9 cellular contexts compared by ENCODE assay signal in the genomic region with DNA sequence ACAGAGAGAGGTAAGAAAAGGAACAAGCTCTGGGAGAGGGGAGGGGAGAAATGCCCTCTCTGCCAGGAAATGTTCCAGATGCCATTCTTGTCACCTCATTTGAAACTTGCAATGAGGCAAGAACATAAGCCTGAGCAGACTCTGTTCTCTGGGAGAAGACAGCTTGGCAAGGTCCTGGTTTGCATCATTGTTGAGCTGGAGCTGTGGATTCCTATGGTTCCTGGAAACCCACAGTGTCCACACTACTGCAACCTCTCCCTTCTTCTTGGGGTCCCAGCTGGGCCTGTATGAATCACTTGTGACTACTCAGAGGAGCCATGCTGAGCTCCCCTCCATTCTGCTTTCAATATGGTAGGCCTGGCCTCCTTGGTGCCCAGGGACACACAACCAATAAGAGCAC.
A peak's percentile ranks its signal among the peaks of the same experiment; 100 is the strongest.
DNase-seq lines count a peak whose midpoint lies in the region; ATAC-seq, FAIRE-seq and TF ChIP-seq lines count a peak whose summit lies in the region.
"Had no signal": no experiment of that assay in that cellular context is flagged by ENCODE, and none has a peak within 500 bp of the region (broad histone marks: within the 10 kb centered on the region; RNA-seq: fewer than 3 reads in every experiment).

No MANE protein-coding gene starts in this region.

- H3K36me3 ChIP-seq in thymus (ENCODE audit: control insufficient read depth, insufficient read depth): no peaks in the 10 kb centered on the region
- H3K36me3 ChIP-seq in spleen: no peaks in the 10 kb centered on the region

- TF ChIP-seq CTCF in spleen (IDR thresholded peaks at IDR 0.05 in 8 of 11, conservative IDR thresholded peaks at IDR 0.05 in 3 of 11): no peak

- H3K27me3 ChIP-seq in thymus (ENCODE audit: control insufficient read depth, insufficient read depth) (no peaks in the 10 kb centered on the region), spleen (replicated peaks in 1 of 7) (no peaks in the 10 kb centered on the region)

- H3K27ac ChIP-seq in thymus (ENCODE audit: low read depth) (peak overlapping the region; percentile 36), spleen (no peak overlapping the region)

- H3K4me1 ChIP-seq in thymus (ENCODE audit: control insufficient read depth, insufficient read depth, low read length) (no peaks in the 10 kb centered on the region), spleen (no peaks in the 10 kb centered on the region)

- ATAC-seq in HG03460 (IDR thresholded peaks at IDR 0.05; ENCODE audit: unreplicated experiment): no peak

- no peak for FAIRE-seq in HTR-8/SVneo (lab: Jason Lieb, UNC)

- H3K9me3 ChIP-seq in thymus (ENCODE audit: control insufficient read depth) (no peaks in the 10 kb centered on the region), spleen (no peaks in the 10 kb centered on the region)

- H3K4me3 ChIP-seq in thymus (ENCODE audit: low read length) (no peak overlapping the region), spleen (no peak overlapping the region)

- peak; percentile 21 for DNase-seq in HTR-8/SVneo (ENCODE audit: insufficient read length, low spot score)
- DNase-seq in dermis blood vessel endothelial cell: peak; percentile 67
- DNase-seq in kidney glomerular epithelial cell (lab: John Stamatoyannopoulos, UW): peak; percentile 28
- no peak for DNase-seq in spleen
- DNase-seq in effector CD4-positive, alpha-beta T cell: no peak
- no peak for DNase-seq in NCI-H1417 treated with DMSO at 0.1 percent for 48 hours (lab: John Stamatoyannopoulos, UW)
- DNase-seq: cortex of kidney had no signal

- no peak for TF ChIP-seq POLR2A in spleen (IDR thresholded peaks at IDR 0.05)

- intact Hi-C loops in spleen (cut with DNase I; ENCODE audit: low total_unique reads): no loop called here

Comparison
In these comparisons a context has a peak if more than half of its experiments do, and no peak if none do; other contexts are left out.
1. DNase-seq: peak in HTR-8/SVneo (single experiment), dermis blood vessel endothelial cell (single experiment) and kidney glomerular epithelial cell (single experiment); none in spleen (single experiment), effector CD4-positive, alpha-beta T cell (single experiment) and NCI-H1417 treated with DMSO at 0.1 percent for 48 hours (single experiment).